ENCODE assay signal across 1 cellular context in genomic region chr11:48020092-48020755, GRCh38.
TF ChIP-seq lines count a peak whose summit lies in the region.

No MANE protein-coding gene starts in this region.

TF ChIP-seq in HepG2, 621 proteins besides CTCF, POLR2A, EP300 and RAD21 (continued from another document):
- TF ChIP-seq, protein P1, sequence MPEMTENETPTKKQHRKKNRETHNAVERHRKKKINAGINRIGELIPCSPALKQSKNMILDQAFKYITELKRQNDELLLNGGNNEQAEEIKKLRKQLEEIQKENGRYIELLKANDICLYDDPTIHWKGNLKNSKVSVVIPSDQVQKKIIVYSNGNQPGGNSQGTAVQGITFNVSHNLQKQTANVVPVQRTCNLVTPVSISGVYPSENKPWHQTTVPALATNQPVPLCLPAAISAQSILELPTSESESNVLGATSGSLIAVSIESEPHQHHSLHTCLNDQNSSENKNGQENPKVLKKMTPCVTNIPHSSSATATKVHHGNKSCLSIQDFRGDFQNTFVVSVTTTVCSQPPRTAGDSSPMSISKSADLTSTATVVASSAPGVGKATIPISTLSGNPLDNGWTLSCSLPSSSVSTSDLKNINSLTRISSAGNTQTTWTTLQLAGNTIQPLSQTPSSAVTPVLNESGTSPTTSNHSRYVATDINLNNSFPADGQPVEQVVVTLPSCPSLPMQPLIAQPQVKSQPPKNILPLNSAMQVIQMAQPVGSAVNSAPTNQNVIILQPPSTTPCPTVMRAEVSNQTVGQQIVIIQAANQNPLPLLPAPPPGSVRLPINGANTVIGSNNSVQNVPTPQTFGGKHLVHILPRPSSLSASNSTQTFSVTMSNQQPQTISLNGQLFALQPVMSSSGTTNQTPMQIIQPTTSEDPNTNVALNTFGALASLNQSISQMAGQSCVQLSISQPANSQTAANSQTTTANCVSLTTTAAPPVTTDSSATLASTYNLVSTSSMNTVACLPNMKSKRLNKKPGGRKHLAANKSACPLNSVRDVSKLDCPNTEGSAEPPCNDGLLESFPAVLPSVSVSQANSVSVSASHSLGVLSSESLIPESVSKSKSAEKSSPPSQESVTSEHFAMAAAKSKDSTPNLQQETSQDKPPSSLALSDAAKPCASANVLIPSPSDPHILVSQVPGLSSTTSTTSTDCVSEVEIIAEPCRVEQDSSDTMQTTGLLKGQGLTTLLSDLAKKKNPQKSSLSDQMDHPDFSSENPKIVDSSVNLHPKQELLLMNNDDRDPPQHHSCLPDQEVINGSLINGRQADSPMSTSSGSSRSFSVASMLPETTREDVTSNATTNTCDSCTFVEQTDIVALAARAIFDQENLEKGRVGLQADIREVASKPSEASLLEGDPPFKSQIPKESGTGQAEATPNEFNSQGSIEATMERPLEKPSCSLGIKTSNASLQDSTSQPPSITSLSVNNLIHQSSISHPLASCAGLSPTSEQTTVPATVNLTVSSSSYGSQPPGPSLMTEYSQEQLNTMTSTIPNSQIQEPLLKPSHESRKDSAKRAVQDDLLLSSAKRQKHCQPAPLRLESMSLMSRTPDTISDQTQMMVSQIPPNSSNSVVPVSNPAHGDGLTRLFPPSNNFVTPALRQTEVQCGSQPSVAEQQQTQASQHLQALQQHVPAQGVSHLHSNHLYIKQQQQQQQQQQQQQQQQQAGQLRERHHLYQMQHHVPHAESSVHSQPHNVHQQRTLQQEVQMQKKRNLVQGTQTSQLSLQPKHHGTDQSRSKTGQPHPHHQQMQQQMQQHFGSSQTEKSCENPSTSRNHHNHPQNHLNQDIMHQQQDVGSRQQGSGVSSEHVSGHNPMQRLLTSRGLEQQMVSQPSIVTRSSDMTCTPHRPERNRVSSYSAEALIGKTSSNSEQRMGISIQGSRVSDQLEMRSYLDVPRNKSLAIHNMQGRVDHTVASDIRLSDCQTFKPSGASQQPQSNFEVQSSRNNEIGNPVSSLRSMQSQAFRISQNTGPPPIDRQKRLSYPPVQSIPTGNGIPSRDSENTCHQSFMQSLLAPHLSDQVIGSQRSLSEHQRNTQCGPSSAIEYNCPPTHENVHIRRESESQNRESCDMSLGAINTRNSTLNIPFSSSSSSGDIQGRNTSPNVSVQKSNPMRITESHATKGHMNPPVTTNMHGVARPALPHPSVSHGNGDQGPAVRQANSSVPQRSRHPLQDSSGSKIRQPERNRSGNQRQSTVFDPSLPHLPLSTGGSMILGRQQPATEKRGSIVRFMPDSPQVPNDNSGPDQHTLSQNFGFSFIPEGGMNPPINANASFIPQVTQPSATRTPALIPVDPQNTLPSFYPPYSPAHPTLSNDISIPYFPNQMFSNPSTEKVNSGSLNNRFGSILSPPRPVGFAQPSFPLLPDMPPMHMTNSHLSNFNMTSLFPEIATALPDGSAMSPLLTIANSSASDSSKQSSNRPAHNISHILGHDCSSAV (CRISPR knock-in tag; IDR thresholded peaks at IDR 0.05; ENCODE audit: borderline replicate concordance) = no peak
- TF ChIP-seq, protein P2, sequence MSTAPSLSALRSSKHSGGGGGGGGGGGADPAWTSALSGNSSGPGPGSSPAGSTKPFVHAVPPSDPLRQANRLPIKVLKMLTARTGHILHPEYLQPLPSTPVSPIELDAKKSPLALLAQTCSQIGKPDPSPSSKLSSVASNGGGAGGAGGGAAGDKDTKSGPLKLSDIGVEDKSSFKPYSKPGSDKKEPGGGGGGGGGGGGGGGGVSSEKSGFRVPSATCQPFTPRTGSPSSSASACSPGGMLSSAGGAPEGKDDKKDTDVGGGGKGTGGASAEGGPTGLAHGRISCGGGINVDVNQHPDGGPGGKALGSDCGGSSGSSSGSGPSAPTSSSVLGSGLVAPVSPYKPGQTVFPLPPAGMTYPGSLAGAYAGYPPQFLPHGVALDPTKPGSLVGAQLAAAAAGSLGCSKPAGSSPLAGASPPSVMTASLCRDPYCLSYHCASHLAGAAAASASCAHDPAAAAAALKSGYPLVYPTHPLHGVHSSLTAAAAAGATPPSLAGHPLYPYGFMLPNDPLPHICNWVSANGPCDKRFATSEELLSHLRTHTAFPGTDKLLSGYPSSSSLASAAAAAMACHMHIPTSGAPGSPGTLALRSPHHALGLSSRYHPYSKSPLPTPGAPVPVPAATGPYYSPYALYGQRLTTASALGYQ (CRISPR knock-in tag; IDR thresholded peaks at IDR 0.05) = no peak
- TF ChIP-seq NFYB (CRISPR knock-in tag; IDR thresholded peaks at IDR 0.05) = no peak
- no peak for TF ChIP-seq IRF1 (CRISPR knock-in tag; IDR thresholded peaks at IDR 0.05; ENCODE audit: low read depth)
- TF ChIP-seq PRMT3 (CRISPR knock-in tag; IDR thresholded peaks at IDR 0.05; ENCODE audit: borderline replicate concordance, low read depth) = no peak
- no peak for TF ChIP-seq CBX5 (CRISPR knock-in tag; IDR thresholded peaks at IDR 0.05; ENCODE audit: borderline replicate concordance)
- no peak for TF ChIP-seq ZNF263 (CRISPR knock-in tag; IDR thresholded peaks at IDR 0.05)
- no peak for TF ChIP-seq JUND (CRISPR knock-in tag; IDR thresholded peaks at IDR 0.05)
- TF ChIP-seq ZNF256 (CRISPR knock-in tag; conservative IDR thresholded peaks at IDR 0.05) = no peak
- no peak for TF ChIP-seq RARG (CRISPR knock-in tag; IDR thresholded peaks at IDR 0.05; ENCODE audit: low read depth)
